ENCODE assay signal across 35 cellular contexts in genomic region chr15:54280726-54281125, GRCh38.
"Had no signal": no experiment of that assay in that cellular context is flagged by ENCODE, and none has a peak within 500 bp of the region (broad histone marks: within the 10 kb centered on the region; RNA-seq: fewer than 3 reads in every experiment).

No MANE protein-coding gene starts in this region.

- H3K27ac ChIP-seq: KMS-11 had no signal

- H3K36me3 ChIP-seq: MG63 had no signal

- H3K4me2 ChIP-seq: KMS-11 had no signal

- DNase-seq: Karpas-422, Kasumi-1, KG1, MG63, MM.1S, MV-4-11, NCI-H1048, NCI-H1092, NCI-H1092 treated with DMSO at 0.1 percent for 48 hours, NCI-H1105, NCI-H1105 treated with DMSO at 0.1 percent for 48 hours, NCI-H1417, NCI-H1417 treated with DMSO at 0.1 percent for 48 hours, NCI-H1436, NCI-H1436 treated with DMSO at 0.1 percent for 48 hours, NCI-H146, NCI-H1694, NCI-H1694 treated with DMSO at 0.1 percent for 48 hours, NCI-H187, NCI-H187 treated with DMSO at 0.1 percent for 48 hours, NCI-H1930, NCI-H2029, NCI-H2029 treated with DMSO at 0.1 percent for 48 hours, NCI-H2081, NCI-H2081 treated with DMSO at 0.1 percent for 48 hours, NCI-H2107, NCI-H2171, NCI-H2171 treated with DMSO at 0.1 percent for 48 hours, NCI-H2227 treated with DMSO at 0.1 percent for 48 hours, NCI-H226, NCI-H345, NCI-H446, NCI-H446 treated with DMSO at 0.1 percent for 48 hours, NCI-H510A had no signal

- H3K9me3 ChIP-seq: MG63 had no signal

- H3K9ac ChIP-seq: KMS-11 had no signal

- H3K27me3 ChIP-seq: MG63 had no signal

- H3K4me3 ChIP-seq: MG63 had no signal
